ENCODE assay signal across 24 cellular contexts in the genomic region with DNA sequence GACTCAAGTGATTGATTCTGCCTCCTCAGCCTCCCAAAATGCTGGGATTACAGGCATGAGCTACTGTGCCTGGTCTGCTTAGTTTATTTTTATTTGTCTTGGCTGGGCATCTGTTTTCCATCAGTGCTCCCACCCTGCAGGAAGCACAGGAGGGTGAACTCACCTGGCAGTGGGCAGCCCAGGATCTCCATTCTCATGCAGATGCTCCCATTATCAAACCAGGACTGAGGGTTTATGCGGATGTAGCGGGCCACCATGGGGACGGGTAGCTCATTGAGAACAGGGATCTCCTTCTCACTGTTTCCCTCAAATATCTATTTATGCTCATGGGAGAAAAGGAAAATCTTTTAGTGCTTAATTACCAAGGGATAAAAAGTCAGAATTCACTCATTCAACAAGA.
"Had no signal": no experiment of that assay in that cellular context is flagged by ENCODE, and none has a peak within 500 bp of the region (broad histone marks: within the 10 kb centered on the region; RNA-seq: fewer than 3 reads in every experiment).

No MANE protein-coding gene starts in this region.

- H3K27ac Mint-ChIP-seq: naive thymus-derived CD8-positive, alpha-beta T cell had no signal

- H3K4me1 ChIP-seq: esophagus squamous epithelium, suprapubic skin, thyroid gland, upper lobe of left lung, uterus had no signal

- DNase-seq: caudate nucleus; dorsolateral prefrontal cortex; effector memory CD4-positive, alpha-beta T cell; esophagus squamous epithelium; foreskin fibroblast; glutamatergic neuron; left ventricle myocardium superior; mesenchymal stem cell; naive thymus-derived CD8-positive, alpha-beta T cell; ovary; right cardiac atrium; small intestine; stimulated activated CD4-positive, alpha-beta T cell treated with anti-CD3 and anti-CD28 coated beads, Interleukin-12 subunit alpha, Interleukin-12 subunit beta, amount 100 ng/mL, for 4 hours; stimulated activated naive CD4-positive, alpha-beta T cell; thyroid gland; upper lobe of left lung; uterus had no signal

- H3K27ac ChIP-seq: coronary artery, dorsolateral prefrontal cortex, epithelial cell of prostate, esophagus squamous epithelium, neutrophil, ovary, suprapubic skin, thyroid gland, upper lobe of left lung, uterus had no signal

- FAIRE-seq: keratinocyte, small intestine had no signal

- H3K27me3 ChIP-seq: dorsolateral prefrontal cortex, esophagus squamous epithelium, gastroesophageal sphincter, ovary, suprapubic skin, thyroid gland, upper lobe of left lung, uterus had no signal

- H3K4me3 ChIP-seq: coronary artery, dorsolateral prefrontal cortex, esophagus squamous epithelium, gastroesophageal sphincter, lung, ovary, suprapubic skin, thyroid gland, upper lobe of left lung, uterus had no signal

- H3K9me3 ChIP-seq: esophagus squamous epithelium, gastroesophageal sphincter, neutrophil, ovary, suprapubic skin, thyroid gland, upper lobe of left lung, uterus had no signal

- ATAC-seq: gastroesophageal sphincter; left ventricle myocardium superior; naive thymus-derived CD8-positive, alpha-beta T cell; right cardiac atrium had no signal

- H3K9me3 Mint-ChIP-seq: naive thymus-derived CD8-positive, alpha-beta T cell had no signal

- H3K4me3 Mint-ChIP-seq: naive thymus-derived CD8-positive, alpha-beta T cell had no signal

- H3K36me3 Mint-ChIP-seq: naive thymus-derived CD8-positive, alpha-beta T cell had no signal

- H3K36me3 ChIP-seq: esophagus squamous epithelium, neutrophil, ovary, suprapubic skin, thyroid gland, upper lobe of left lung, uterus had no signal
